ENCODE assay signal across 13 cellular contexts in the genomic region with DNA sequence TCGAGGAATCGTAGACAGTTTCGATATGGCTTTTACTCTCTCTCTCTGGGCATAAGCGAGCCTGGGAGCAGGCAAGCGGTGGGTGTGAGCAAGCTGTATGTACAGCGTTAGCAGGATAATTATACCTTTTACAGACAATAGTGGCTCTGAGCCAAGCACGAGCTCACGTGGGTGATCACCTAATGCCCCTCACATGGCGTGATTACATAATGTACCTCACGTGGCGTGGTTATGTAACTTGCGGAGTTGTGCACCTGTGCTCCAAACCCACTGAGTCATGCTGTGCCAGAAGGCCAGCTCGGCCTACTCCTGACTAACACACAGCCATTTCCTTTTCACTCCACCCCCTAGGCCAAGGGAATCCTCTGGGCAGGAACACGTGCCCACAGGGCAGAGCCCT.
DNase-seq lines count a peak whose midpoint lies in the region; ATAC-seq and TF ChIP-seq lines count a peak whose summit lies in the region.
"Had no signal": no experiment of that assay in that cellular context is flagged by ENCODE, and none has a peak within 500 bp of the region (broad histone marks: within the 10 kb centered on the region; RNA-seq: fewer than 3 reads in every experiment).

No MANE protein-coding gene starts in this region.

- TF ChIP-seq POLR2A in Peyer's patch (IDR thresholded peaks at IDR 0.05) (no peak), gastroesophageal sphincter (IDR thresholded peaks at IDR 0.05) (no peak)

- H3K36me3 ChIP-seq in Peyer's patch: no peaks in the 10 kb centered on the region
- no peaks in the 10 kb centered on the region for H3K36me3 ChIP-seq in gastroesophageal sphincter
- H3K36me3 ChIP-seq: upper lobe of left lung had no signal

- intact Hi-C loops in activated T-helper 1 cell treated with anti-CD3 and anti-CD28 coated beads, Interleukin-12 subunit alpha, Interleukin-12 subunit beta, Interleukin-2, Interleukin-4 antibody, amounts not matched to agents 30 ng/mL and 10 ng/mL and 1 ng/mL, durations not matched to agents 14 hours and 24 hours and 36 hours (cut with micrococcal nuclease): no loop called here

- H3K9me3 Mint-ChIP-seq in activated T-helper 1 cell treated with anti-CD3 and anti-CD28 coated beads, Interleukin-12 subunit alpha, Interleukin-12 subunit beta, Interleukin-2, Interleukin-4 antibody, amounts not matched to agents 30 ng/mL and 10 ng/mL and 1 ng/mL, durations not matched to agents 14 hours and 24 hours and 36 hours: no peaks in the 10 kb centered on the region
- peaks cover 4% of the 10 kb centered on the region for H3K9me3 Mint-ChIP-seq in activated CD4-positive, alpha-beta memory T cell treated with anti-CD3 and anti-CD28 coated beads, Interleukin-2, amount 10 ng/mL, durations not matched to agents 7 days and 5 days

- H3K27ac Mint-ChIP-seq in activated T-helper 1 cell treated with anti-CD3 and anti-CD28 coated beads, Interleukin-12 subunit alpha, Interleukin-12 subunit beta, Interleukin-2, Interleukin-4 antibody, amounts not matched to agents 30 ng/mL and 10 ng/mL and 1 ng/mL, durations not matched to agents 14 hours and 24 hours and 36 hours: no peak overlapping the region
- no peak overlapping the region for H3K27ac Mint-ChIP-seq in activated CD4-positive, alpha-beta memory T cell treated with anti-CD3 and anti-CD28 coated beads, Interleukin-2, amount 10 ng/mL, durations not matched to agents 7 days and 5 days

- WGBS in gastroesophageal sphincter (ENCODE audit: low coverage in 1 of 2), 2 donors: 74 to 86% methylated on average over 6 to 8 of the region's 14 CpGs

- no peak for TF ChIP-seq EP300 in gastroesophageal sphincter (IDR thresholded peaks at IDR 0.05)

- TF ChIP-seq CTCF in Peyer's patch (IDR thresholded peaks at IDR 0.05): no peak
- TF ChIP-seq CTCF in gastroesophageal sphincter (IDR thresholded peaks at IDR 0.05): no peak

- DNase-seq in DMS153 (lab: John Stamatoyannopoulos, UW): peak; percentile 82
- peak; percentile 5 for DNase-seq in M059J (ENCODE audit: low read depth)
- peak in 2 of 3 donors; percentile 37 to 67 for DNase-seq in Peyer's patch
- no peak for DNase-seq in activated T-helper 1 cell treated with anti-CD3 and anti-CD28 coated beads, Interleukin-12 subunit alpha, Interleukin-12 subunit beta, Interleukin-2, Interleukin-4 antibody, amounts not matched to agents 30 ng/mL and 10 ng/mL and 1 ng/mL, durations not matched to agents 14 hours and 24 hours and 36 hours (ENCODE audit: low spot score)
- no peak for DNase-seq in activated CD4-positive, alpha-beta memory T cell treated with anti-CD3 and anti-CD28 coated beads, Interleukin-2, amount 10 ng/mL, durations not matched to agents 7 days and 5 days
- DNase-seq in NCI-H1694 (lab: John Stamatoyannopoulos, UW): no peak
- DNase-seq: activated CD4-positive, alpha-beta T cell treated with anti-CD3 and anti-CD28 coated beads, Interleukin-2, amount 50 U/mL, for 4 hours; activated gamma-delta T cell treated with Interleukin-2 at 50 U/mL for 16 hours; islet precursor cell; NCI-H446; upper lobe of left lung had no signal

- no peaks in the 10 kb centered on the region for H3K27me3 Mint-ChIP-seq in activated T-helper 1 cell treated with anti-CD3 and anti-CD28 coated beads, Interleukin-12 subunit alpha, Interleukin-12 subunit beta, Interleukin-2, Interleukin-4 antibody, amounts not matched to agents 30 ng/mL and 10 ng/mL and 1 ng/mL, durations not matched to agents 14 hours and 24 hours and 36 hours (ENCODE audit: insufficient read depth)
- no peaks in the 10 kb centered on the region for H3K27me3 Mint-ChIP-seq in activated CD4-positive, alpha-beta memory T cell treated with anti-CD3 and anti-CD28 coated beads, Interleukin-2, amount 10 ng/mL, durations not matched to agents 7 days and 5 days

- H3K4me3 ChIP-seq in Peyer's patch: no peak overlapping the region
- H3K4me3 ChIP-seq in gastroesophageal sphincter: no peak overlapping the region
- H3K4me3 ChIP-seq: upper lobe of left lung had no signal

- H3K27ac ChIP-seq in Peyer's patch (peak overlapping the region in 1 of 4 donors; percentile 30), gastroesophageal sphincter (no peak overlapping the region)
- H3K27ac ChIP-seq: upper lobe of left lung had no signal

- H3K4me1 Mint-ChIP-seq in activated T-helper 1 cell treated with anti-CD3 and anti-CD28 coated beads, Interleukin-12 subunit alpha, Interleukin-12 subunit beta, Interleukin-2, Interleukin-4 antibody, amounts not matched to agents 30 ng/mL and 10 ng/mL and 1 ng/mL, durations not matched to agents 14 hours and 24 hours and 36 hours (ENCODE audit: low read depth): no peaks in the 10 kb centered on the region
- no peaks in the 10 kb centered on the region for H3K4me1 Mint-ChIP-seq in activated CD4-positive, alpha-beta memory T cell treated with anti-CD3 and anti-CD28 coated beads, Interleukin-2, amount 10 ng/mL, durations not matched to agents 7 days and 5 days

- H3K4me1 ChIP-seq in Peyer's patch (no peaks in the 10 kb centered on the region), gastroesophageal sphincter (no peaks in the 10 kb centered on the region)
- H3K4me1 ChIP-seq: upper lobe of left lung had no signal

- peak; percentile 26 for ATAC-seq in gastroesophageal sphincter
- ATAC-seq in GM21381 (IDR thresholded peaks at IDR 0.05; ENCODE audit: unreplicated experiment): no peak

- H3K36me3 Mint-ChIP-seq in activated T-helper 1 cell treated with anti-CD3 and anti-CD28 coated beads, Interleukin-12 subunit alpha, Interleukin-12 subunit beta, Interleukin-2, Interleukin-4 antibody, amounts not matched to agents 30 ng/mL and 10 ng/mL and 1 ng/mL, durations not matched to agents 14 hours and 24 hours and 36 hours (ENCODE audit: low read depth): no peaks in the 10 kb centered on the region
- no peaks in the 10 kb centered on the region for H3K36me3 Mint-ChIP-seq in activated CD4-positive, alpha-beta memory T cell treated with anti-CD3 and anti-CD28 coated beads, Interleukin-2, amount 10 ng/mL, durations not matched to agents 7 days and 5 days (ENCODE audit: low read depth)

- H3K4me3 Mint-ChIP-seq in activated T-helper 1 cell treated with anti-CD3 and anti-CD28 coated beads, Interleukin-12 subunit alpha, Interleukin-12 subunit beta, Interleukin-2, Interleukin-4 antibody, amounts not matched to agents 30 ng/mL and 10 ng/mL and 1 ng/mL, durations not matched to agents 14 hours and 24 hours and 36 hours: no peak overlapping the region
- no peak overlapping the region for H3K4me3 Mint-ChIP-seq in activated CD4-positive, alpha-beta memory T cell treated with anti-CD3 and anti-CD28 coated beads, Interleukin-2, amount 10 ng/mL, durations not matched to agents 7 days and 5 days

- H3K27me3 ChIP-seq in Peyer's patch: no peaks in the 10 kb centered on the region
- H3K27me3 ChIP-seq in gastroesophageal sphincter: no peaks in the 10 kb centered on the region
- H3K27me3 ChIP-seq: upper lobe of left lung had no signal

- H3K9me3 ChIP-seq in Peyer's patch (peaks cover 0 to 7% (median 0%) of the 10 kb centered on the region in 4 donors), gastroesophageal sphincter (no peaks in the 10 kb centered on the region)

- POLR2A ChIA-PET in activated CD4-positive, alpha-beta memory T cell treated with anti-CD3 and anti-CD28 coated beads, Interleukin-2, amount 10 ng/mL, durations not matched to agents 7 days and 5 days (lab: Charles Lee): no interaction called here

- CTCF ChIA-PET in activated CD4-positive, alpha-beta memory T cell treated with anti-CD3 and anti-CD28 coated beads, Interleukin-2, amount 10 ng/mL, durations not matched to agents 7 days and 5 days (lab: Charles Lee): no interaction called here

Comparison
In these comparisons a context has a peak if more than half of its experiments do, and no peak if none do; other contexts are left out.
1. DNase-seq: peak in DMS153 (single experiment), M059J (single experiment) and Peyer's patch (2 of 3); none in activated T-helper 1 cell treated with anti-CD3 and anti-CD28 coated beads, Interleukin-12 subunit alpha, Interleukin-12 subunit beta, Interleukin-2, Interleukin-4 antibody, amounts not matched to agents 30 ng/mL and 10 ng/mL and 1 ng/mL, durations not matched to agents 14 hours and 24 hours and 36 hours (single experiment), activated CD4-positive, alpha-beta memory T cell treated with anti-CD3 and anti-CD28 coated beads, Interleukin-2, amount 10 ng/mL, durations not matched to agents 7 days and 5 days (single experiment) and NCI-H1694 (single experiment).